12 cellular contexts compared by ENCODE assay signal in genomic region chr6:3915076-3915791, GRCh38.
DNase-seq lines count a peak whose midpoint lies in the region; ATAC-seq and TF ChIP-seq lines count a peak whose summit lies in the region.
"Had no signal": no experiment of that assay in that cellular context is flagged by ENCODE, and none has a peak within 500 bp of the region (broad histone marks: within the 10 kb centered on the region; RNA-seq: fewer than 3 reads in every experiment).

No MANE protein-coding gene starts in this region.

- H3K36me3 Mint-ChIP-seq in CD4-positive, alpha-beta T cell (ENCODE audit: low read depth), result no peaks in the 10 kb centered on the region
- H3K36me3 Mint-ChIP-seq in activated CD4-positive, alpha-beta T cell treated with anti-CD3 and anti-CD28 coated beads, Interleukin-2, amount 10 ng/mL, durations not matched to agents 24 days and 14 days (ENCODE audit: low read depth), result peaks cover 2% of the 10 kb centered on the region
- H3K36me3 Mint-ChIP-seq in brain (no peaks in the 10 kb centered on the region), H9 (ENCODE audit: insufficient read depth in 1 of 3, low read depth in 3 of 3) (peaks cover 3 to 23% (median 9%) of the 10 kb centered on the region in 3 experiments)
- no peaks in the 10 kb centered on the region for H3K36me3 Mint-ChIP-seq in stimulated activated memory B cell treated with anti-CD40 and anti-IgM and Interleukin-4, amounts not matched to agents 10 μg/mL and 1 μg/mL and 100 μg/mL, for 72 hours

- no peak overlapping the region for H3K4me2 ChIP-seq in H9 (ENCODE audit: insufficient read depth, insufficient read length, low read length)

- H2AFZ ChIP-seq in H9 (ENCODE audit: low read length), result no peak overlapping the region

- peak in 5 of 10 experiments; percentile 2 to 37 (median 5) for DNase-seq in CD4-positive, alpha-beta T cell
- peak; percentile 2 for DNase-seq in GM12864 (ENCODE audit: low read depth)
- DNase-seq in activated CD4-positive, alpha-beta T cell treated with anti-CD3 and anti-CD28 coated beads, Interleukin-2, amount 10 ng/mL, durations not matched to agents 24 days and 14 days, result peak; percentile 85
- no peak for DNase-seq in lower lobe of right lung
- no peak for DNase-seq in H9
- DNase-seq: colonic mucosa, NCI-H2029 had no signal

- H3K27ac Mint-ChIP-seq in CD4-positive, alpha-beta T cell, result peak overlapping the region; percentile 0
- peak overlapping the region; percentile 18 for H3K27ac Mint-ChIP-seq in activated CD4-positive, alpha-beta T cell treated with anti-CD3 and anti-CD28 coated beads, Interleukin-2, amount 10 ng/mL, durations not matched to agents 24 days and 14 days
- H3K27ac Mint-ChIP-seq in brain (peak overlapping the region in 4 of 5 experiments; percentile 56 to 68 (median 60)), H9 (no peak overlapping the region)
- H3K27ac Mint-ChIP-seq in stimulated activated memory B cell treated with anti-CD40 and anti-IgM and Interleukin-4, amounts not matched to agents 10 μg/mL and 1 μg/mL and 100 μg/mL, for 72 hours, result no peak overlapping the region

- no peak overlapping the region for H2BK5ac ChIP-seq in H9 (ENCODE audit: insufficient read length, low read length)

- H2AK5ac ChIP-seq in H9 (ENCODE audit: insufficient read length, low read length), result no peak overlapping the region

- no peaks in the 10 kb centered on the region for H3K79me2 ChIP-seq in H9 (ENCODE audit: insufficient read depth, low read length)

- H4K20me1 ChIP-seq in H9 (ENCODE audit: control insufficient read depth, insufficient read depth, insufficient read length), result no peaks in the 10 kb centered on the region

- peaks cover 60% of the 10 kb centered on the region for H3K4me1 Mint-ChIP-seq in CD4-positive, alpha-beta T cell (ENCODE audit: low read depth)
- peaks cover 28% of the 10 kb centered on the region for H3K4me1 Mint-ChIP-seq in activated CD4-positive, alpha-beta T cell treated with anti-CD3 and anti-CD28 coated beads, Interleukin-2, amount 10 ng/mL, durations not matched to agents 24 days and 14 days
- H3K4me1 Mint-ChIP-seq in brain (peaks cover 51% of the 10 kb centered on the region), H9 (peaks cover 19 to 27% of the 10 kb centered on the region in 2 experiments)
- H3K4me1 Mint-ChIP-seq in stimulated activated memory B cell treated with anti-CD40 and anti-IgM and Interleukin-4, amounts not matched to agents 10 μg/mL and 1 μg/mL and 100 μg/mL, for 72 hours, result peaks cover 8% of the 10 kb centered on the region

- no peak overlapping the region for H3K4ac ChIP-seq in H9 (ENCODE audit: low read depth, low read length)

- H2BK12ac ChIP-seq in H9 (ENCODE audit: insufficient read length, low read depth, low read length), result no peak overlapping the region

- ATAC-seq in CD4-positive, alpha-beta T cell (ENCODE audit: poor library complexity), result peak; percentile 84
- ATAC-seq in lower lobe of right lung (no peak), HG03280 (IDR thresholded peaks at IDR 0.05; ENCODE audit: unreplicated experiment) (no peak)
- no peak for ATAC-seq in stimulated activated memory B cell treated with anti-CD40 and anti-IgM and Interleukin-4, amounts not matched to agents 10 μg/mL and 1 μg/mL and 100 μg/mL, for 72 hours

- no peak overlapping the region for H2BK20ac ChIP-seq in H9 (ENCODE audit: low read depth, low read length, poor library complexity, severe bottlenecking)

- intact Hi-C loops in CD4-positive, alpha-beta T cell (cut with DNase I, micrococcal nuclease), result loop anchor here in 1 of 2 experiments (10.0 kb wide), 1 partner anchor 60 kb away; no protein-coding TSS in a partner anchor
- intact Hi-C loops in activated CD4-positive, alpha-beta T cell treated with anti-CD3 and anti-CD28 coated beads, Interleukin-2, amount 10 ng/mL, durations not matched to agents 24 days and 14 days (cut with micrococcal nuclease), result loop anchor here (10.0 kb wide), 2 partner anchors 50 to 90 kb away; no protein-coding TSS in a partner anchor
- intact Hi-C loops in lower lobe of right lung (cut with DNase I), result no loop called here

- H3K56ac ChIP-seq in H9 (ENCODE audit: insufficient read length, low read depth, low read length), result no peak overlapping the region

- no peaks in the 10 kb centered on the region for H3K36me3 ChIP-seq in lower lobe of right lung
- H3K36me3 ChIP-seq: adrenal gland, colonic mucosa, esophagus muscularis mucosa had no signal

- no peak overlapping the region for H2BK15ac ChIP-seq in H9 (ENCODE audit: low read depth, low read length)

- TF ChIP-seq CTCF in CD4-positive, alpha-beta T cell (IDR thresholded peaks at IDR 0.05), result no peak
- TF ChIP-seq CTCF in GM12864 (IDR thresholded peaks at IDR 0.05; ENCODE audit: low read depth, low read length, missing control alignments), result no peak
- TF ChIP-seq CTCF in brain (conservative IDR thresholded peaks at IDR 0.05), result no peak
- no peak for TF ChIP-seq CTCF in lower lobe of right lung (IDR thresholded peaks at IDR 0.05)
- no peak for TF ChIP-seq CTCF in H9 (conservative IDR thresholded peaks at IDR 0.05)

- H3K27me3 Mint-ChIP-seq in CD4-positive, alpha-beta T cell, result peaks cover 30% of the 10 kb centered on the region
- peaks cover 57% of the 10 kb centered on the region for H3K27me3 Mint-ChIP-seq in activated CD4-positive, alpha-beta T cell treated with anti-CD3 and anti-CD28 coated beads, Interleukin-2, amount 10 ng/mL, durations not matched to agents 24 days and 14 days
- H3K27me3 Mint-ChIP-seq in brain (peaks cover 6% of the 10 kb centered on the region), H9 (ENCODE audit: low read depth) (peaks cover 10% of the 10 kb centered on the region)
- peaks cover 60% of the 10 kb centered on the region for H3K27me3 Mint-ChIP-seq in stimulated activated memory B cell treated with anti-CD40 and anti-IgM and Interleukin-4, amounts not matched to agents 10 μg/mL and 1 μg/mL and 100 μg/mL, for 72 hours

- no peak overlapping the region for H2BK120ac ChIP-seq in H9 (ENCODE audit: low read depth, low read length, poor library complexity, severe bottlenecking)

- no peak overlapping the region for H3K18ac ChIP-seq in H9 (ENCODE audit: insufficient read length, low read depth, low read length)

- no peak overlapping the region for H3K27ac ChIP-seq in CD4-positive, alpha-beta T cell (ENCODE audit: low read depth, low read length)
- H3K27ac ChIP-seq in lower lobe of right lung (no peak overlapping the region), H9 (ENCODE audit: insufficient read length, low read depth, low read length) (no peak overlapping the region)
- H3K27ac ChIP-seq: adrenal gland, colonic mucosa had no signal

- no peaks in the 10 kb centered on the region for H3K23me2 ChIP-seq in H9 (ENCODE audit: insufficient read length, low read depth, low read length, poor library complexity, severe bottlenecking)

- peaks cover 19% of the 10 kb centered on the region for H3K27me3 ChIP-seq in CD4-positive, alpha-beta T cell (ENCODE audit: control insufficient read depth, insufficient read depth, low read length)
- H3K27me3 ChIP-seq in lower lobe of right lung (ENCODE audit: low read depth), result peaks cover 5% of the 10 kb centered on the region
- no peaks in the 10 kb centered on the region for H3K27me3 ChIP-seq in H9 (ENCODE audit: insufficient read depth, low read length)
- H3K27me3 ChIP-seq: adrenal gland, colonic mucosa, esophagus muscularis mucosa had no signal

- H4K91ac ChIP-seq in H9 (ENCODE audit: insufficient read length, low read depth, low read length), result no peak overlapping the region

- H3K4me3 Mint-ChIP-seq in CD4-positive, alpha-beta T cell, result peak overlapping the region; percentile 67
- peak overlapping the region; percentile 60 for H3K4me3 Mint-ChIP-seq in activated CD4-positive, alpha-beta T cell treated with anti-CD3 and anti-CD28 coated beads, Interleukin-2, amount 10 ng/mL, durations not matched to agents 24 days and 14 days
- H3K4me3 Mint-ChIP-seq in brain (no peak overlapping the region), H9 (no peak overlapping the region)
- no peak overlapping the region for H3K4me3 Mint-ChIP-seq in stimulated activated memory B cell treated with anti-CD40 and anti-IgM and Interleukin-4, amounts not matched to agents 10 μg/mL and 1 μg/mL and 100 μg/mL, for 72 hours

- CTCF ChIA-PET in CD4-positive, alpha-beta T cell (lab: Charles Lee), result no interaction called here

- no peak overlapping the region for H3K14ac ChIP-seq in H9 (ENCODE audit: insufficient read depth, low read length)

- H3T11ph ChIP-seq in H9 (ENCODE audit: low read length), result no peak overlapping the region

- no peak overlapping the region for H3K9ac ChIP-seq in H9 (ENCODE audit: extremely low read depth, insufficient read length, low read length)

- H3K9me3 Mint-ChIP-seq in CD4-positive, alpha-beta T cell, result no peaks in the 10 kb centered on the region
- H3K9me3 Mint-ChIP-seq in activated CD4-positive, alpha-beta T cell treated with anti-CD3 and anti-CD28 coated beads, Interleukin-2, amount 10 ng/mL, durations not matched to agents 24 days and 14 days, result peaks cover 3% of the 10 kb centered on the region
- H3K9me3 Mint-ChIP-seq in brain, result peaks cover 0 to 15% (median 8%) of the 10 kb centered on the region in 5 experiments
- peaks cover 23 to 30% of the 10 kb centered on the region in 2 experiments for H3K9me3 Mint-ChIP-seq in H9
- no peaks in the 10 kb centered on the region for H3K9me3 Mint-ChIP-seq in stimulated activated memory B cell treated with anti-CD40 and anti-IgM and Interleukin-4, amounts not matched to agents 10 μg/mL and 1 μg/mL and 100 μg/mL, for 72 hours

- H3K9me3 ChIP-seq in CD4-positive, alpha-beta T cell (ENCODE audit: control insufficient read depth, low read length), result no peaks in the 10 kb centered on the region
- H3K9me3 ChIP-seq in lower lobe of right lung (no peaks in the 10 kb centered on the region), H9 (ENCODE audit: control insufficient read depth, low read depth, low read length) (no peaks in the 10 kb centered on the region)
- H3K9me3 ChIP-seq: adrenal gland, colonic mucosa, esophagus muscularis mucosa had no signal

- POLR2A ChIA-PET in CD4-positive, alpha-beta T cell (lab: Charles Lee), result interaction anchor here (0.6 kb wide), 1 partner anchor 125 kb away, joined by 3 read pairs; no protein-coding TSS in a partner anchor

- peaks cover 42% of the 10 kb centered on the region for H3K4me1 ChIP-seq in lower lobe of right lung
- H3K4me1 ChIP-seq in H9 (ENCODE audit: insufficient read depth, low read length), result 0 out of 2 replicates have a peak, but pooled peaks cover 2% of the 10 kb centered on the region

- H3K4me3 ChIP-seq in GM12864 (ENCODE audit: low read depth, low read length) (no peak overlapping the region), lower lobe of right lung (no peak overlapping the region)
- H3K4me3 ChIP-seq: adrenal gland, colonic mucosa, esophagus muscularis mucosa had no signal

- no CpG with 5 or more reads among the region's 9 CpGs for WGBS in H9 (ENCODE audit: extremely low coverage, insufficient read length, low lambda C conversion rate)

- H3K79me1 ChIP-seq in H9 (ENCODE audit: insufficient read depth, low read depth, low read length, poor library complexity, severe bottlenecking), result no peaks in the 10 kb centered on the region

- H3K23ac ChIP-seq in H9 (ENCODE audit: insufficient read length, low read depth, low read length), result no peak overlapping the region

- H4K8ac ChIP-seq in H9 (replicated peaks; ENCODE audit: insufficient read length, low read depth, low read length), result no peak overlapping the region

- H4K5ac ChIP-seq in H9 (ENCODE audit: insufficient read length, low read depth, low read length), result no peak overlapping the region

Comparison
In these comparisons a context has a peak if more than half of its experiments do, and no peak if none do; other contexts are left out.
1. DNase-seq: peak in GM12864 (single experiment) and activated CD4-positive, alpha-beta T cell treated with anti-CD3 and anti-CD28 coated beads, Interleukin-2, amount 10 ng/mL, durations not matched to agents 24 days and 14 days (single experiment); none in lower lobe of right lung (single experiment) and H9 (single experiment).
2. H3K27ac Mint-ChIP-seq: peak in CD4-positive, alpha-beta T cell (single experiment), activated CD4-positive, alpha-beta T cell treated with anti-CD3 and anti-CD28 coated beads, Interleukin-2, amount 10 ng/mL, durations not matched to agents 24 days and 14 days (single experiment) and brain (4 of 5); none in H9 (0 of 3) and stimulated activated memory B cell treated with anti-CD40 and anti-IgM and Interleukin-4, amounts not matched to agents 10 μg/mL and 1 μg/mL and 100 μg/mL, for 72 hours (single experiment).
3. H3K4me3 Mint-ChIP-seq: peak in CD4-positive, alpha-beta T cell (single experiment) and activated CD4-positive, alpha-beta T cell treated with anti-CD3 and anti-CD28 coated beads, Interleukin-2, amount 10 ng/mL, durations not matched to agents 24 days and 14 days (single experiment); none in brain (0 of 5), H9 (0 of 2) and stimulated activated memory B cell treated with anti-CD40 and anti-IgM and Interleukin-4, amounts not matched to agents 10 μg/mL and 1 μg/mL and 100 μg/mL, for 72 hours (single experiment).